14 cellular contexts compared by ENCODE assay signal in genomic region chr18:45164551-45164950, GRCh38.
DNase-seq lines count a peak whose midpoint lies in the region; ATAC-seq and TF ChIP-seq lines count a peak whose summit lies in the region.
"Had no signal": no experiment of that assay in that cellular context is flagged by ENCODE, and none has a peak within 500 bp of the region (broad histone marks: within the 10 kb centered on the region; RNA-seq: fewer than 3 reads in every experiment).

No MANE protein-coding gene starts in this region.

- peak; percentile 2 for DNase-seq in EL
- peak; percentile 36 for DNase-seq in fibroblast of the aortic adventitia (ENCODE audit: low read depth)
- DNase-seq in HEK293T (ENCODE audit: extremely low spot score), result no peak
- DNase-seq in SW 1271 (lab: John Stamatoyannopoulos, UW), result no peak
- DNase-seq: COR-L47, DMS153, H9, NCI-H1417 treated with DMSO at 0.1 percent for 48 hours, NCI-H1930, NCI-H446, NCI-H69 had no signal

- peak; percentile 14 for ATAC-seq in SK-N-SH treated with all-trans-retinoic acid at 6 μM for 48 hours
- no peak for ATAC-seq in GM21737 (IDR thresholded peaks at IDR 0.05; ENCODE audit: unreplicated experiment)
- no peak for ATAC-seq in HG03520 (IDR thresholded peaks at IDR 0.05; ENCODE audit: unreplicated experiment)

- H3K4me3 ChIP-seq in fibroblast of the aortic adventitia (ENCODE audit: low read depth, low read length), result no peak overlapping the region

- TF ChIP-seq CTCF in fibroblast of the aortic adventitia (IDR thresholded peaks at IDR 0.05; ENCODE audit: insufficient read depth, low read length), result no peak

- CTCF ChIA-PET in HEK293T (lab: Yijun Ruan, JAX), result no interaction called here

- POLR2A ChIA-PET in HEK293T (lab: Yijun Ruan, JAX), result no interaction called here

TF ChIP-seq in SK-N-SH treated with all-trans-retinoic acid at 6 μM for 48 hours, 23 proteins besides CTCF, POLR2A, EP300 and RAD21 (continues in another document):
- TF ChIP-seq ZNF8 (CRISPR knock-in tag; IDR thresholded peaks at IDR 0.05) (no peak), CREB5 (CRISPR knock-in tag; IDR thresholded peaks at IDR 0.05; ENCODE audit: low read depth) (no peak), TSHZ2 (CRISPR knock-in tag; IDR thresholded peaks at IDR 0.05) (no peak), PPARA (CRISPR knock-in tag; IDR thresholded peaks at IDR 0.05; ENCODE audit: borderline replicate concordance) (no peak), ZFP30 (CRISPR knock-in tag; IDR thresholded peaks at IDR 0.05) (no peak), ESRRG (CRISPR knock-in tag; IDR thresholded peaks at IDR 0.05) (no peak), GLIS3 (CRISPR knock-in tag; IDR thresholded peaks at IDR 0.05) (no peak), ZFP3 (CRISPR knock-in tag; IDR thresholded peaks at IDR 0.05) (no peak), ARNTL (CRISPR knock-in tag; IDR thresholded peaks at IDR 0.05; ENCODE audit: borderline replicate concordance, low read depth) (no peak), RARB (CRISPR knock-in tag; IDR thresholded peaks at IDR 0.05) (no peak), PATZ1 (CRISPR knock-in tag; IDR thresholded peaks at IDR 0.05; ENCODE audit: borderline replicate concordance) (no peak), ZNF565 (CRISPR knock-in tag; conservative IDR thresholded peaks at IDR 0.05; ENCODE audit: low read depth) (no peak)

TF ChIP-seq in HEK293T, 16 proteins besides CTCF, POLR2A, EP300 and RAD21:
- no peak for TF ChIP-seq ARNT (IDR thresholded peaks at IDR 0.05)
- no peak for TF ChIP-seq BHLHE40 (IDR thresholded peaks at IDR 0.05; ENCODE audit: borderline replicate concordance)
- TF ChIP-seq NFRKB (IDR thresholded peaks at IDR 0.05), result no peak
- TF ChIP-seq PKNOX1 (IDR thresholded peaks at IDR 0.05), result no peak
- no peak for TF ChIP-seq TARDBP (IDR thresholded peaks at IDR 0.05)
- no peak for TF ChIP-seq FOXM1 (IDR thresholded peaks at IDR 0.05; ENCODE audit: borderline replicate concordance)
- no peak for TF ChIP-seq L3MBTL2 (conservative IDR thresholded peaks at IDR 0.05)
- TF ChIP-seq CTBP1 (IDR thresholded peaks at IDR 0.05; ENCODE audit: borderline replicate concordance), result no peak
- no peak for TF ChIP-seq SP1 (IDR thresholded peaks at IDR 0.05)
- no peak for TF ChIP-seq FOXA1 (IDR thresholded peaks at IDR 0.05)
- TF ChIP-seq HDGF (IDR thresholded peaks at IDR 0.05; ENCODE audit: borderline replicate concordance), result no peak
- no peak for TF ChIP-seq LEF1 (IDR thresholded peaks at IDR 0.05; ENCODE audit: borderline replicate concordance)
- no peak for TF ChIP-seq FOXK2 (IDR thresholded peaks at IDR 0.05)
- no peak for TF ChIP-seq SUZ12 (IDR thresholded peaks at IDR 0.05)
- TF ChIP-seq ELF4 (IDR thresholded peaks at IDR 0.05), result no peak
- no peak for TF ChIP-seq ZNF384 (IDR thresholded peaks at IDR 0.05)

Comparison
In these comparisons a context has a peak if more than half of its experiments do, and no peak if none do; other contexts are left out.
1. DNase-seq: peak in EL (single experiment) and fibroblast of the aortic adventitia (single experiment); none in HEK293T (single experiment) and SW 1271 (0 of 2).